In the genomic region with DNA sequence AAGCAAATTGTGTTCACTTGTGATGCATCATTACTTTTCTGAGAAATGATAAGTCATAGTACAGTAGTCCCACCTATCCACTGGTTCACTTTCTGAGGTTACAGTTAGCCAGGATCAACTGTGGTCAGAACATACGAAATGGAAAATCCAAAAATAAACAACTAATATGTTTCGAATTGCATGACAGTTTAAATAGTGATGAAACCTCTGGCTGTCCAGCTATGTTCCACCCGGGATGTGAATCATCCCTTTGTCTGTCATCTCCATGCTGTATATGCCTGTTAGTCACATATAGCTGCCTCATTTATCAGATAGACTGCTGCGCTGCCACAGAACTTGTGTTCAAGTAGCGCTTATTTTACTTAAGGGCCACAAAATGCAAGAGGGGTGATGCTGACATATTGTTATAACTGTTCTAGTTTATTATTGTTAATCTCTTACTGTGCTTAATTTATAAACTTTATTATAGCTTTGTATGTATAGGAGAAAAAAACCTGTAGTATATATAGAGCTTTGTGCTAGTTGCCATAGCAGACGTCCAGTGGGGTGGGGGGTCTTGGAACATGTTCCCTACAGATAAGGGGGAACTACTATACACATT, we compare ENCODE assay signal across 8 cellular contexts. TPM values are rescaled to one million over a fixed set of nuclear protein-coding genes. Genes with fewer than 3 reads are reported as not detected.
DNase-seq lines count a peak whose midpoint lies in the region; ATAC-seq and TF ChIP-seq lines count a peak whose summit lies in the region.

No MANE protein-coding gene starts in this region.

- H2AFZ ChIP-seq in osteoblast (ENCODE audit: low read length) = no peak overlapping the region

- H3K79me2 ChIP-seq in osteoblast (ENCODE audit: insufficient read depth, low read length) = peaks cover 61% of the 10 kb centered on the region

- intact Hi-C loops in posterior vena cava (cut with DNase I) (no loop called here), vagina (cut with DNase I) (no loop called here)

- H3K27me3 ChIP-seq in osteoblast (ENCODE audit: insufficient read depth, low read length) (no peaks in the 10 kb centered on the region), vagina (no peaks in the 10 kb centered on the region)

- H3K4me1 ChIP-seq in osteoblast (ENCODE audit: insufficient read depth, low read length) = peaks cover 38% of the 10 kb centered on the region
- H3K4me1 ChIP-seq in vagina = peaks cover 41% of the 10 kb centered on the region

- DNase-seq in EH (ENCODE audit: low read depth) (peak; percentile 94), MV-4-11 (lab: John Stamatoyannopoulos, UW) (peak; percentile 93), dermis blood vessel endothelial cell (peak; percentile 61), osteoblast (ENCODE audit: insufficient read length, low spot score, missing footprints) (peak; percentile 85), posterior vena cava (ENCODE audit: low spot score) (no peak), vagina (ENCODE audit: extremely low spot score in 2 of 2) (no peak), superior temporal gyrus (ENCODE audit: extremely low spot score) (no peak)

- no peak for ATAC-seq in HG03045 (IDR thresholded peaks at IDR 0.05; ENCODE audit: unreplicated experiment)

- no peaks in the 10 kb centered on the region for H4K20me1 ChIP-seq in osteoblast (ENCODE audit: insufficient read depth, low read length)

- H3K4me2 ChIP-seq in osteoblast (ENCODE audit: insufficient read depth, low read length) = peak overlapping the region; percentile 66

- peak overlapping the region; percentile 97 for H3K27ac ChIP-seq in osteoblast (ENCODE audit: low read depth, low read length)
- H3K27ac ChIP-seq in vagina = no peak overlapping the region

- TF ChIP-seq CTCF in osteoblast (IDR thresholded peaks at IDR 0.05; ENCODE audit: extremely low read depth, low read depth, low read length) (no peak), vagina (IDR thresholded peaks at IDR 0.05) (no peak)

- H3K9me3 ChIP-seq in osteoblast (ENCODE audit: low read depth, low read length) (no peaks in the 10 kb centered on the region), vagina (no peaks in the 10 kb centered on the region)

- H3K36me3 ChIP-seq in osteoblast (ENCODE audit: insufficient read depth, low read length) = no peaks in the 10 kb centered on the region
- H3K36me3 ChIP-seq in vagina = no peaks in the 10 kb centered on the region

- no peak for TF ChIP-seq POLR2A in vagina (IDR thresholded peaks at IDR 0.05)

- H3K4me3 ChIP-seq in osteoblast (ENCODE audit: insufficient read depth, low read length) (no peak overlapping the region), vagina (no peak overlapping the region)

RNA-seq across cellular contexts. Expression of a gene that starts 29.2 kb away (rescaled TPM):
- total RNA-seq in dermis blood vessel endothelial cell = 166 and 169 TPM in 2 replicates
- total RNA-seq in osteoblast = 31.2 and 52.5 TPM in 2 replicates
- total RNA-seq in posterior vena cava = 10 to 100 TPM; 49.3 to 68.6 TPM
- total RNA-seq in vagina = 162 TPM

Comparison
In these comparisons a context has a peak if more than half of its experiments do, and no peak if none do; other contexts are left out.
1. DNase-seq: peak in EH (single experiment), MV-4-11 (single experiment), dermis blood vessel endothelial cell (single experiment) and osteoblast (single experiment); none in posterior vena cava (single experiment), vagina (0 of 2) and superior temporal gyrus (single experiment).